In genomic region chr1:54105736-54106269, GRCh38 we compare ENCODE assay signal across 25 cellular contexts. TPM values are rescaled to one million over a fixed set of nuclear protein-coding genes. Genes with fewer than 3 reads are reported as not detected.
"Had no signal": no experiment of that assay in that cellular context is flagged by ENCODE, and none has a peak within 500 bp of the region (broad histone marks: within the 10 kb centered on the region; RNA-seq: fewer than 3 reads in every experiment).

No MANE protein-coding gene starts in this region.

- H3K27ac Mint-ChIP-seq: activated naive CD8-positive, alpha-beta T cell; activated T-cell treated with anti-CD3 and anti-CD28 coated beads, Interleukin-2, amount 50 U/mL, for 24 hours; activated T-helper 2 cell treated with anti-CD3 and anti-CD28 coated beads, Interferon-gamma antibody, Interleukin-2, Interleukin-4, amounts not matched to agents 10 μg/mL and 5 μg/mL and 100 μg/mL, durations not matched to agents 14 hours and 24 hours and 36 hours; effector memory CD8-positive, alpha-beta T cell; naive thymus-derived CD4-positive, alpha-beta T cell; neural progenitor cell; WTC11 had no signal

- H3K4me2 ChIP-seq: neural progenitor cell had no signal

- H3K4me1 Mint-ChIP-seq: naive thymus-derived CD4-positive, alpha-beta T cell; WTC11 had no signal

- H3K9me3 ChIP-seq: adrenal gland, colonic mucosa, gastrocnemius medialis, testis, uterus had no signal

- H3K4me3 Mint-ChIP-seq: activated naive CD8-positive, alpha-beta T cell; activated T-cell treated with anti-CD3 and anti-CD28 coated beads, Interleukin-2, amount 50 U/mL, for 24 hours; effector memory CD8-positive, alpha-beta T cell; naive thymus-derived CD4-positive, alpha-beta T cell; neural progenitor cell; WTC11 had no signal

- H3K4me3 ChIP-seq: adrenal gland, colonic mucosa, dorsolateral prefrontal cortex, gastrocnemius medialis, neural progenitor cell, testis, uterus had no signal

- H3K9me3 Mint-ChIP-seq: activated T-cell treated with anti-CD3 and anti-CD28 coated beads, Interleukin-2, amount 50 U/mL, for 24 hours; activated T-helper 2 cell treated with anti-CD3 and anti-CD28 coated beads, Interferon-gamma antibody, Interleukin-2, Interleukin-4, amounts not matched to agents 10 μg/mL and 5 μg/mL and 100 μg/mL, durations not matched to agents 14 hours and 24 hours and 36 hours; effector memory CD8-positive, alpha-beta T cell; neural progenitor cell; WTC11 had no signal

- H3K27me3 ChIP-seq: adrenal gland, colonic mucosa, dorsolateral prefrontal cortex, gastrocnemius medialis, neural progenitor cell, testis, uterus had no signal

- H3K27ac ChIP-seq: adrenal gland, colonic mucosa, gastrocnemius medialis, neural progenitor cell, testis, uterus had no signal

- H3K9ac ChIP-seq: neural progenitor cell had no signal

- H3K36me3 ChIP-seq: adrenal gland, colonic mucosa, gastrocnemius medialis, neural progenitor cell, uterus had no signal

- H3K27me3 Mint-ChIP-seq: activated naive CD8-positive, alpha-beta T cell; activated T-cell treated with anti-CD3 and anti-CD28 coated beads, Interleukin-2, amount 50 U/mL, for 24 hours; effector memory CD8-positive, alpha-beta T cell; naive thymus-derived CD4-positive, alpha-beta T cell had no signal

- H2AFZ ChIP-seq: neural progenitor cell had no signal

- H3K36me3 Mint-ChIP-seq: neural progenitor cell, WTC11 had no signal

- H3K4me1 ChIP-seq: adrenal gland, colonic mucosa, gastrocnemius medialis, neural progenitor cell, testis, uterus had no signal

- DNase-seq: activated naive CD4-positive, alpha-beta T cell; activated T-cell treated with anti-CD3 and anti-CD28 coated beads, Interleukin-2, amount 50 U/mL, for 24 hours; colonic mucosa; dorsolateral prefrontal cortex; effector memory CD8-positive, alpha-beta T cell; gastrocnemius medialis; hippocampal formation; mesendoderm; naive thymus-derived CD4-positive, alpha-beta T cell; posterior cingulate gyrus; stimulated activated CD4-positive, alpha-beta T cell treated with anti-CD3 and anti-CD28 coated beads, Interleukin-2, amount 100 ng/mL, for 48 hours; stimulated activated naive CD4-positive, alpha-beta T cell; T-helper 9 cell; testis; trophoblast cell; uterus had no signal

RNA-seq across cellular contexts. Expression of gene CDCP2, which starts 47.0 kb away (rescaled TPM):
- total RNA-seq: activated T-helper 2 cell treated with anti-CD3 and anti-CD28 coated beads, Interferon-gamma antibody, Interleukin-2, Interleukin-4, amounts not matched to agents 10 μg/mL and 5 μg/mL and 100 μg/mL, durations not matched to agents 14 hours and 24 hours and 36 hours; astrocyte; endothelial cell of umbilical vein; esophagus mucosa; gastrocnemius medialis; mucosa of gallbladder; WTC11 had no signal
- polyA plus RNA-seq: naive thymus-derived CD4-positive, alpha-beta T cell had no signal
